In the genomic region with DNA sequence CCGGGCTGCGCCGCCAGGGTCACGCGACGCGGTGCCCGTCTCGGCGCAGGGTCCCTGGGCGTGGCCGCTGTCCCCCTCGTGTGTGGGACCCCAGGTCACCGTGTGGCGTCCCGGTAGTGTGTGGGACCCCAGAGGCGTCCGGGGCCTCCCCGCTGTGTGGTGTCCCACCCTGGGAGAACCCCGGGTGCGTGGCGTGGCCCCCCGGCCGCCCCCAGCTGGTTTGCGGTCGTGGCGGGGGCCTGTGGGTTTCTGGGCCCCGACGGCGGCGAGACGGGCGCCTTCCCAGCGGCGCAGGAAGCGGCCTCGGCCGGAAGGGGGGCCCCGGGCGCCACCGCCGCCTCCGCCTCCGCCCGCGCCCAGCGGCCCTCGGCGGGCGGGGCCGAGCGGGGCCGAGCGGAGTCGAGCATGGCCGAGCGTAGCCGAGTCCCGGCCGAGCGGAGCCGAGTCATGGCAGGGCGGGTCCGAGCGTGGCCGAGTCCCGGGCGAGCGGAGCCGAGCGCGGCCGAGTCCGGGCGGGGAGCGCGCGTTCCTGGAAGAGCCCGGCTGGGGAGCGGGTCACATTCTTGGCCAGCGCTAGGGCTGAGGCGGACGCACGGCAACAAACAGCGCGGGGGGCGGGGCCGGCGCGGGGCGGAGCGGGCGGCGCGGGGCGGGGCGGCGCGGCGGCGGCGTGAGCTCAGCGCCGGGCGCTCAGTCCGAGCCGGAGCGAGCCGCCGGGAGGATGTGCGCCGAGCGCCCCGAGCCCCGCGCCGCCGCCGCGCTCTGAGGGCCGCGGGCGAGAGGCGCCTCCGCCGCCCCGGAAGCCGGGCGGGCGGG, we compare ENCODE assay signal across 8 cellular contexts. TPM values are rescaled to one million over a fixed set of nuclear protein-coding genes. Genes with fewer than 3 reads are reported as not detected.
A peak's percentile ranks its signal among the peaks of the same experiment; 100 is the strongest.
DNase-seq lines count a peak whose midpoint lies in the region; TF ChIP-seq lines count a peak whose summit lies in the region.

No MANE protein-coding gene starts in this region.

- peaks cover 6% of the 10 kb centered on the region for H3K27me3 Mint-ChIP-seq in neural progenitor cell (ENCODE audit: insufficient read depth, low read depth)

- peak overlapping the region; percentile 77 for H3K4me3 Mint-ChIP-seq in neural progenitor cell

- peaks cover 34% of the 10 kb centered on the region for H3K27me3 ChIP-seq in MM.1S (replicated peaks; ENCODE audit: insufficient read depth, low read length)
- H3K27me3 ChIP-seq in neural progenitor cell, result peaks cover 13% of the 10 kb centered on the region
- peaks cover 0 to 4% (median 0%) of the 10 kb centered on the region in 3 donors for H3K27me3 ChIP-seq in stomach

- H3K27ac Mint-ChIP-seq in neural progenitor cell, result no peak overlapping the region

- H3K9me3 Mint-ChIP-seq in neural progenitor cell, result peaks cover 2% of the 10 kb centered on the region

- peak overlapping the region; percentile 38; the same call in 1 of the 2 replicates for H3K27ac ChIP-seq in MM.1S (ENCODE audit: low read length)
- H3K27ac ChIP-seq in neural progenitor cell, result no peak overlapping the region
- peak overlapping the region; percentile 97 to 100 (median 99) for H3K27ac ChIP-seq in stomach

- peak overlapping the region; percentile 92; the same call in 1 of the 2 replicates for H3K4me2 ChIP-seq in MM.1S (ENCODE audit: low read depth, low read length)
- peak overlapping the region; percentile 91 for H3K4me2 ChIP-seq in neural progenitor cell

- WGBS in stomach, 5 donors, result 0 to 2% (median 0%) methylated on average over 10 to 128 of the region's 130 CpGs

- DNase-seq in GF-D8 (lab: John Stamatoyannopoulos, UW) (peak; percentile 80), HCEC 1CT (peak; percentile 97), MM.1S (peak; percentile 96), SIG-M5 (lab: John Stamatoyannopoulos, UW) (peak; percentile 59), foreskin fibroblast (peak; percentile 96 to 99), neural progenitor cell (ENCODE audit: low spot score) (peak; percentile 99), stomach (peak; percentile 97)
- DNase-seq in activated gamma-delta T cell treated with anti-CD3 and anti-CD28 coated beads, Interleukin-2, amount 50 U/mL, for 16 hours (ENCODE audit: low read depth), result peak; percentile 82

- H3K4me1 Mint-ChIP-seq in neural progenitor cell, result peaks cover 29% of the 10 kb centered on the region

- H3K36me3 ChIP-seq in MM.1S (replicated peaks; ENCODE audit: insufficient read depth, low read length) (no peaks in the 10 kb centered on the region), neural progenitor cell (no peaks in the 10 kb centered on the region), stomach (no peaks in the 10 kb centered on the region)

- H3K9me3 ChIP-seq in MM.1S (replicated peaks; ENCODE audit: insufficient read depth, low read length), result no peaks in the 10 kb centered on the region
- no peaks in the 10 kb centered on the region for H3K9me3 ChIP-seq in neural progenitor cell (ENCODE audit: low read depth)
- H3K9me3 ChIP-seq in stomach, result no peaks in the 10 kb centered on the region

- H3K79me2 ChIP-seq in MM.1S (ENCODE audit: low read length) (peaks cover 37% of the 10 kb centered on the region), neural progenitor cell (ENCODE audit: low read depth) (peaks cover 40% of the 10 kb centered on the region)

- H3F3A ChIP-seq in MM.1S (ENCODE audit: insufficient read depth, low read length), result no peaks in the 10 kb centered on the region
- H3F3A ChIP-seq in neural progenitor cell (ENCODE audit: low read depth), result peaks cover 20% of the 10 kb centered on the region

- intact Hi-C loops in stomach (cut with DNase I; ENCODE audit: low total_unique reads), result no loop called here

- H2AFZ ChIP-seq in MM.1S (ENCODE audit: low read length), result peak overlapping the region; percentile 94
- H2AFZ ChIP-seq in neural progenitor cell (replicated peaks), result peak overlapping the region; percentile 98

- no peaks in the 10 kb centered on the region for H4K20me1 ChIP-seq in MM.1S (ENCODE audit: insufficient read depth, low read length)
- peaks cover 40% of the 10 kb centered on the region for H4K20me1 ChIP-seq in neural progenitor cell (ENCODE audit: low read depth)

- TF ChIP-seq EP300 in stomach (IDR thresholded peaks at IDR 0.05), result no peak

- no peaks in the 10 kb centered on the region for H3K9me2 ChIP-seq in MM.1S (replicated peaks; ENCODE audit: insufficient read depth, low read length)

- H3K9ac ChIP-seq in MM.1S (ENCODE audit: low read length), result peak overlapping the region; percentile 82
- peak overlapping the region; percentile 76 for H3K9ac ChIP-seq in neural progenitor cell

- H3K36me3 Mint-ChIP-seq in neural progenitor cell, result peaks cover 2% of the 10 kb centered on the region

- TF ChIP-seq POLR2A in stomach (IDR thresholded peaks at IDR 0.05), result no peak

- H3K4me3 ChIP-seq in MM.1S (ENCODE audit: low read length), result peak overlapping the region; percentile 69
- peak overlapping the region; percentile 68 to 71 for H3K4me3 ChIP-seq in foreskin fibroblast (ENCODE audit: low read depth in 1 of 2, low read length in 2 of 2)
- peak overlapping the region; percentile 89 for H3K4me3 ChIP-seq in neural progenitor cell
- H3K4me3 ChIP-seq in stomach, result peak overlapping the region; percentile 55 to 81 (median 65)

- TF ChIP-seq CTCF in MM.1S (IDR thresholded peaks at IDR 0.05; ENCODE audit: low read length) (no peak), foreskin fibroblast (IDR thresholded peaks at IDR 0.05; ENCODE audit: low read depth, low read length) (no peak), neural progenitor cell (IDR thresholded peaks at IDR 0.05) (no peak), stomach (IDR thresholded peaks at IDR 0.05) (peak in 1 of 7 experiments; percentile 31)

- peaks cover 14% of the 10 kb centered on the region; the same call in 1 of the 2 replicates for H3K4me1 ChIP-seq in MM.1S (ENCODE audit: low read length)
- peaks cover 38% of the 10 kb centered on the region for H3K4me1 ChIP-seq in neural progenitor cell
- H3K4me1 ChIP-seq in stomach, result peaks cover 38 to 46% (median 42%) of the 10 kb centered on the region in 4 donors

RNA-seq across cellular contexts. Expression of a gene that starts 0.6 kb away (rescaled TPM):
- total RNA-seq in neural progenitor cell (ENCODE audit: low replicate concordance) (7.4 and 15.7 TPM in 2 replicates), stomach (10 to 100 TPM; 18.7 to 84.0 (median 32.7) TPM)
- 10 to 100 TPM in 2 of 3 donors, 1 to 10 TPM in 1; 7.4 to 14.8 (median 13.9) TPM for polyA plus RNA-seq in stomach

RNA-seq across cellular contexts. Expression of a gene that starts 33.0 kb away (rescaled TPM):
- total RNA-seq in neural progenitor cell (ENCODE audit: low replicate concordance) (11.3 and 68.2 TPM in 2 replicates), stomach (100 to 1,000 TPM in 1 of 5 donors, 10 to 100 TPM in 3, 1 to 10 TPM in 1; 8.2 to 170 (median 25.8) TPM)
- polyA plus RNA-seq in stomach, result 100 to 1,000 TPM in 2 of 3 donors, 10 to 100 TPM in 1; 91.3 to 120 (median 101) TPM
